Comparison of ENCODE assay signal across 3 cellular contexts in the genomic region with DNA sequence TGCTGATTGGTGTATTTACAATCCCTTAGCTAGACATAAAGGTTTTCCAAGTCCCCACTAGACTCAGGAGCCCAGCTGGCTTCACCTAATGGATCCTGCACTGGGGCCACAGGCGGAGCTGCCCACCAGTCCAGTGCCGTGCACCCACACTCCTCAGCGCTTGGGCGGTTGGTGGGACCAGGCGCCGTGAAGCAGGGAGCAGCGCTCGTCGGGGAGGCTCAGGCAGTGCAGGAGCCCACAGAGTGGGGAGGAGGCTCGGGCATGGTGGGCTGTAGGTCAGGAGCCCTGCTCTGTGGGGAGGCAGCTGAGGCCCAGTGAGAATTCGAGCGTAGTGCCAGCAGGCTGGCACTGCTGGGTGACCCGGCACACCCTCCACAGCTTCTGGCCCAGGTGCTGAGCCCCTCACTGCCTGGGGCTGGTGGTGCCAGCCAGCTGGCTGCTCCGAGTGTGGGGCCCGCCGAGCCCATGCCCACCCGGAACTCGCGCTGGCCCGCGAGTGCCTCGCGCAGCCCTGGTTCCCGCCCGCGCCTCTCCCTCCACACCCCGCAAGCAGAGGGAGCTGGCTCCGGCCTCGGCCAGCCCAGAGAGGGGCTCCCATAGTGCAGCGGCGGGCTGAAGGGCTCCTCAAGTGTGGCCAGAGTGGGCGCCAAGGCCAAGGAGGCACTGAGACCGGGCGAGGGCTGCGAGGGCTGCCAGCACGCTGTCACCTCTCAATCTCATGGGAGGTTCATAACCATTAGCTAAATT.
"Had no signal": no experiment of that assay in that cellular context is flagged by ENCODE, and none has a peak within 500 bp of the region (broad histone marks: within the 10 kb centered on the region; RNA-seq: fewer than 3 reads in every experiment).

No MANE protein-coding gene starts in this region.

- H3K4me3 ChIP-seq: GM12878 had no signal

- ATAC-seq: GM12878 had no signal

- DNase-seq: GDM1, GF-D8 had no signal
